Comparison of ENCODE assay signal across 21 cellular contexts in the genomic region with DNA sequence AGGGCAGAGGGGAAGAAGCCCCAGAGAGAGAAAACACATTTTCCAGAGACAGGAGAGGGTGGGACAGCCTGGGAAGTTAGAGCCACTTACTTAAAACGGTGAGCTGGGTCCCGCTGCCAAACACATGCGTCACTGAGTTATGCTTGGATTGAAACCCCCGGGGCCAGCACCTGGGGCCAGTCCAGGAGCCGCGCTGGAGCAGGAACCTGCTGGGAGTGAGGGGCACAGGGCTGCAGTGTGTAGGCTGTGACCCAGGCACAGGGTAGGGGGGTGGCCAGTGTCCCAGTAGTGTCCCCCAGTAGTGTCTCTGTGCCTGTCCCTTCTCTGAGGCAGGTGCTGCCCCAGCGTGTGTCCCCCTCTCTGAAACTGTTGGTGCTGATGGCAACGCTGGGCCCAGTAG. TPM values are rescaled to one million over a fixed set of nuclear protein-coding genes. Genes with fewer than 3 reads are reported as not detected.
"Had no signal": no experiment of that assay in that cellular context is flagged by ENCODE, and none has a peak within 500 bp of the region (broad histone marks: within the 10 kb centered on the region; RNA-seq: fewer than 3 reads in every experiment).

No MANE protein-coding gene starts in this region.

- H3K27me3 ChIP-seq: breast epithelium, left lung, vagina had no signal

- H3K9me3 Mint-ChIP-seq: activated CD4-positive, alpha-beta memory T cell treated with anti-CD3 and anti-CD28 coated beads for 36 hours; activated naive CD4-positive, alpha-beta T cell treated with anti-CD3 and anti-CD28 coated beads, Interleukin-2, amount 50 U/mL, for 24 hours; natural killer cell; stimulated activated naive CD8-positive, alpha-beta T cell treated with anti-CD3 and anti-CD28 coated beads, Interleukin-15, Interleukin-2, amounts not matched to agents 100 ng/mL and 50 ng/mL, for 24 hours had no signal

- ATAC-seq: left lung, natural killer cell had no signal

- H3K4me3 Mint-ChIP-seq: activated CD4-positive, alpha-beta memory T cell treated with anti-CD3 and anti-CD28 coated beads for 36 hours; activated naive CD4-positive, alpha-beta T cell treated with anti-CD3 and anti-CD28 coated beads, Interleukin-2, amount 50 U/mL, for 24 hours; natural killer cell; stimulated activated naive CD8-positive, alpha-beta T cell treated with anti-CD3 and anti-CD28 coated beads, Interleukin-15, Interleukin-2, amounts not matched to agents 100 ng/mL and 50 ng/mL, for 24 hours had no signal

- H3K27ac ChIP-seq: breast epithelium, left lung, prostate gland, suprapubic skin, tibial nerve, vagina had no signal

- H3K4me1 Mint-ChIP-seq: activated naive CD4-positive, alpha-beta T cell treated with anti-CD3 and anti-CD28 coated beads, Interleukin-2, amount 50 U/mL, for 24 hours; natural killer cell had no signal

- H3K36me3 ChIP-seq: breast epithelium, left lung, prostate gland, suprapubic skin, tibial nerve, vagina had no signal

- H3K4me3 ChIP-seq: breast epithelium, left lung, prostate gland, suprapubic skin, tibial nerve, vagina had no signal

- H3K9me3 ChIP-seq: breast epithelium, left lung, prostate gland, suprapubic skin, tibial nerve, vagina had no signal

- H3K27ac Mint-ChIP-seq: activated CD4-positive, alpha-beta memory T cell treated with anti-CD3 and anti-CD28 coated beads for 36 hours; activated naive CD4-positive, alpha-beta T cell treated with anti-CD3 and anti-CD28 coated beads, Interleukin-2, amount 50 U/mL, for 24 hours; natural killer cell; stimulated activated naive CD8-positive, alpha-beta T cell treated with anti-CD3 and anti-CD28 coated beads, Interleukin-15, Interleukin-2, amounts not matched to agents 100 ng/mL and 50 ng/mL, for 24 hours had no signal

- H3K36me3 Mint-ChIP-seq: activated CD4-positive, alpha-beta memory T cell treated with anti-CD3 and anti-CD28 coated beads for 36 hours; activated naive CD4-positive, alpha-beta T cell treated with anti-CD3 and anti-CD28 coated beads, Interleukin-2, amount 50 U/mL, for 24 hours; natural killer cell had no signal

- H3K4me1 ChIP-seq: breast epithelium, left lung, prostate gland, suprapubic skin, tibial nerve, vagina had no signal

- DNase-seq: activated CD4-positive, alpha-beta memory T cell treated with anti-CD3 and anti-CD28 coated beads for 36 hours; activated CD4-positive, alpha-beta T cell treated with anti-CD3 and anti-CD28 coated beads for 48 hours; activated gamma-delta T cell treated with Interleukin-2 at 50 U/mL for 16 hours; activated T-cell treated with anti-CD3 and anti-CD28 coated beads, Interleukin-2, amount 50 U/mL, for 48 hours; cerebellar nuclear complex; effector CD4-positive, alpha-beta T cell; erythroblast; foreskin melanocyte; midbrain; natural killer cell; stimulated activated CD4-positive, alpha-beta T cell treated with anti-CD3 and anti-CD28 coated beads, Interleukin-4, amount 100 ng/mL, for 24 hours had no signal

RNA-seq across cellular contexts. Expression of a gene that starts 5.2 kb away (rescaled TPM):
- total RNA-seq: activated CD4-positive, alpha-beta memory T cell treated with anti-CD3 and anti-CD28 coated beads for 36 hours; breast epithelium; kidney epithelial cell; left lung; natural killer cell; osteocyte; suprapubic skin; tibial nerve; vagina had no signal

RNA-seq across cellular contexts. Expression of a gene that starts 57.2 kb away (rescaled TPM):
- total RNA-seq: kidney epithelial cell, vagina had no signal
